In genomic region chr3:194306109-194306686, GRCh38 we compare ENCODE assay signal across 9 cellular contexts. TPM values are rescaled to one million over a fixed set of nuclear protein-coding genes. Genes with fewer than 3 reads are reported as not detected.
A peak's percentile ranks its signal among the peaks of the same experiment; 100 is the strongest.
DNase-seq lines count a peak whose midpoint lies in the region; ATAC-seq and TF ChIP-seq lines count a peak whose summit lies in the region.
"Had no signal": no experiment of that assay in that cellular context is flagged by ENCODE, and none has a peak within 500 bp of the region (broad histone marks: within the 10 kb centered on the region; RNA-seq: fewer than 3 reads in every experiment).

No MANE protein-coding gene starts in this region.

- H3K4me1 ChIP-seq in effector memory CD4-positive, alpha-beta T cell (ENCODE audit: control insufficient read depth, insufficient read depth, low read length, poor library complexity, severe bottlenecking) = peaks cover 31% of the 10 kb centered on the region
- H3K4me1 ChIP-seq in SJCRH30 = no peaks in the 10 kb centered on the region
- H3K4me1 ChIP-seq: SJSA1 had no signal

- no peaks in the 10 kb centered on the region for H3K36me3 ChIP-seq in effector memory CD4-positive, alpha-beta T cell (ENCODE audit: control insufficient read depth, insufficient read depth, low read length)
- H3K36me3 ChIP-seq in H7 (replicated peaks; ENCODE audit: control insufficient read depth, insufficient read depth, low read length) (no peaks in the 10 kb centered on the region), SJCRH30 (no peaks in the 10 kb centered on the region)
- H3K36me3 ChIP-seq: SJSA1 had no signal

- no peaks in the 10 kb centered on the region for H3K27me3 ChIP-seq in effector memory CD4-positive, alpha-beta T cell (replicated peaks; ENCODE audit: control insufficient read depth, insufficient read depth, low read length, poor library complexity, severe bottlenecking)
- H3K27me3 ChIP-seq in H7 (ENCODE audit: control insufficient read depth, insufficient read depth, low read length) = no peaks in the 10 kb centered on the region
- H3K27me3 ChIP-seq in SJCRH30 = no peaks in the 10 kb centered on the region
- H3K27me3 ChIP-seq: SJSA1 had no signal

- TF ChIP-seq POLR2A in GM19193 (IDR thresholded peaks at IDR 0.05; ENCODE audit: extremely low read depth, insufficient read depth, insufficient read length) = peak; percentile 55

- DNase-seq in RPMI8226 (peak; percentile 85), nucleus accumbens (lab: John Stamatoyannopoulos, UW) (no peak), H7 (no peak), SJCRH30 (no peak)
- peak in 2 of 3 donors; percentile 23 to 26 for DNase-seq in effector memory CD4-positive, alpha-beta T cell

- peak; percentile 36 for ATAC-seq in HG02981 (IDR thresholded peaks at IDR 0.05; ENCODE audit: unreplicated experiment)
- ATAC-seq in GM19328 (IDR thresholded peaks at IDR 0.05; ENCODE audit: unreplicated experiment) = no peak

- no peak overlapping the region for H3K27ac ChIP-seq in effector memory CD4-positive, alpha-beta T cell (ENCODE audit: insufficient read depth, low read length, poor library complexity, severe bottlenecking)
- H3K27ac ChIP-seq in SJCRH30 = no peak overlapping the region
- H3K27ac ChIP-seq: SJSA1 had no signal

- H3K4me3 ChIP-seq in effector memory CD4-positive, alpha-beta T cell (ENCODE audit: insufficient read depth, low read depth, low read length, poor library complexity, severe bottlenecking) = peak overlapping the region; percentile 41
- H3K4me3 ChIP-seq in H7 (ENCODE audit: insufficient read depth, low read depth, low read length) (no peak overlapping the region), SJCRH30 (no peak overlapping the region)
- H3K4me3 ChIP-seq: SJSA1 had no signal

- H3K9me3 ChIP-seq in effector memory CD4-positive, alpha-beta T cell (ENCODE audit: control insufficient read depth, low read length) = no peaks in the 10 kb centered on the region
- H3K9me3 ChIP-seq in SJCRH30 (replicated peaks) = no peaks in the 10 kb centered on the region
- H3K9me3 ChIP-seq: SJSA1 had no signal

RNA-seq across cellular contexts. Expression of gene CPN2, which starts 44.9 kb away (rescaled TPM):
- total RNA-seq in H7 (2014; rRNA removed; shearing (Covaris generic)) = 0.21 TPM in 1 of 2 replicates, not detected in the other
- total RNA-seq in SJCRH30 (2014; rRNA removed; shearing (Covaris generic)) = not detected in 2 replicates
- total RNA-seq: SJSA1 had no signal

Comparison
In these comparisons a context has a peak if more than half of its experiments do, and no peak if none do; other contexts are left out.
1. DNase-seq: peak in RPMI8226 (single experiment) and effector memory CD4-positive, alpha-beta T cell (2 of 3); none in nucleus accumbens (0 of 56), H7 (single experiment) and SJCRH30 (0 of 2).